Comparison of ENCODE assay signal across 15 cellular contexts in genomic region chr11:68763926-68764657, GRCh38. TPM values are rescaled to one million over a fixed set of nuclear protein-coding genes. Genes with fewer than 3 reads are reported as not detected.
A peak's percentile ranks its signal among the peaks of the same experiment; 100 is the strongest.
DNase-seq lines count a peak whose midpoint lies in the region; ATAC-seq and TF ChIP-seq lines count a peak whose summit lies in the region.
"Had no signal": no experiment of that assay in that cellular context is flagged by ENCODE, and none has a peak within 500 bp of the region (broad histone marks: within the 10 kb centered on the region; RNA-seq: fewer than 3 reads in every experiment).

No MANE protein-coding gene starts in this region.

- H3K4me1 ChIP-seq in right cardiac atrium (ENCODE audit: control insufficient read depth, insufficient read depth, low read length): no peaks in the 10 kb centered on the region
- no peaks in the 10 kb centered on the region for H3K4me1 ChIP-seq in upper lobe of right lung
- H3K4me1 ChIP-seq: testis had no signal

- H3K27ac ChIP-seq in right cardiac atrium (ENCODE audit: low read length) (no peak overlapping the region), upper lobe of right lung (no peak overlapping the region)
- H3K27ac ChIP-seq: dorsolateral prefrontal cortex, ovary, testis had no signal

- no peak overlapping the region for H3K4me3 Mint-ChIP-seq in T-helper 17 cell
- H3K4me3 Mint-ChIP-seq: activated T-helper 1 cell treated with anti-CD3 and anti-CD28 coated beads, Interleukin-12 subunit alpha, Interleukin-12 subunit beta, Interleukin-2, Interleukin-4 antibody, amounts not matched to agents 30 ng/mL and 10 ng/mL and 1 ng/mL, durations not matched to agents 14 hours and 24 hours and 36 hours had no signal

- no peaks in the 10 kb centered on the region for H3K27me3 Mint-ChIP-seq in T-helper 17 cell

- DNase-seq in Right ventricle myocardium superior (no peak), cardiac septum (ENCODE audit: low spot score) (no peak), T-helper 17 cell (no peak), right cardiac atrium (no peak), upper lobe of right lung (no peak)
- DNase-seq: activated CD4-positive, alpha-beta T cell treated with anti-CD3 and anti-CD28 coated beads, Interleukin-2, amount 50 U/mL, for 1 hour; anterior cingulate cortex; dorsolateral prefrontal cortex; NCI-H1417 treated with DMSO at 0.1 percent for 48 hours; ovary; testis had no signal

- no peaks in the 10 kb centered on the region for H3K9me3 ChIP-seq in T-helper 17 cell (ENCODE audit: control insufficient read depth, low read length, poor library complexity, severe bottlenecking)
- no peaks in the 10 kb centered on the region for H3K9me3 ChIP-seq in right cardiac atrium (ENCODE audit: control insufficient read depth, low read length)
- H3K9me3 ChIP-seq in upper lobe of right lung: no peaks in the 10 kb centered on the region
- H3K9me3 ChIP-seq: ovary, testis had no signal

- H3K27me3 ChIP-seq in right cardiac atrium (ENCODE audit: control insufficient read depth, insufficient read depth) (no peaks in the 10 kb centered on the region), upper lobe of right lung (no peaks in the 10 kb centered on the region)
- H3K27me3 ChIP-seq: dorsolateral prefrontal cortex, ovary, testis had no signal

- WGBS in right cardiac atrium: 83% methylated on average over 14 of the region's 14 CpGs

- intact Hi-C loops in Right ventricle myocardium superior (cut with DNase I) (no loop called here), cardiac septum (cut with DNase I) (no loop called here), right cardiac atrium (cut with DNase I) (no loop called here), upper lobe of right lung (cut with DNase I) (no loop called here)

- ATAC-seq in Right ventricle myocardium superior (ENCODE audit: poor library complexity) (peak; percentile 31), T-helper 17 cell (no peak), right cardiac atrium (peak; percentile 31 to 60), upper lobe of right lung (peak; percentile 37), GM19452 (IDR thresholded peaks at IDR 0.05; ENCODE audit: unreplicated experiment) (no peak), GM21390 (IDR thresholded peaks at IDR 0.05; ENCODE audit: unreplicated experiment) (no peak), HG03175 (IDR thresholded peaks at IDR 0.05; ENCODE audit: unreplicated experiment) (no peak)

- peak overlapping the region; percentile 24 for H3K27ac Mint-ChIP-seq in T-helper 17 cell
- H3K27ac Mint-ChIP-seq: activated T-helper 1 cell treated with anti-CD3 and anti-CD28 coated beads, Interleukin-12 subunit alpha, Interleukin-12 subunit beta, Interleukin-2, Interleukin-4 antibody, amounts not matched to agents 30 ng/mL and 10 ng/mL and 1 ng/mL, durations not matched to agents 14 hours and 24 hours and 36 hours had no signal

- H3K36me3 ChIP-seq in upper lobe of right lung: peaks cover 96% of the 10 kb centered on the region
- H3K36me3 ChIP-seq: ovary had no signal

- no peak for TF ChIP-seq CTCF in upper lobe of right lung (IDR thresholded peaks at IDR 0.05)

- peaks cover 9% of the 10 kb centered on the region for H3K4me1 Mint-ChIP-seq in T-helper 17 cell

- H3K4me3 ChIP-seq in right cardiac atrium (ENCODE audit: low read length): no peak overlapping the region
- H3K4me3 ChIP-seq in upper lobe of right lung: no peak overlapping the region
- H3K4me3 ChIP-seq: dorsolateral prefrontal cortex, ovary, testis had no signal

- peaks cover 11% of the 10 kb centered on the region for H3K36me3 Mint-ChIP-seq in T-helper 17 cell (ENCODE audit: low read depth)

RNA-seq across cellular contexts. Expression of gene TESMIN, which starts 12.8 kb away (rescaled TPM):
- total RNA-seq in Right ventricle myocardium superior (0.46 TPM), cardiac septum (0.46 TPM), T-helper 17 cell (1 to 10 TPM; 5.0 to 5.5 TPM), right cardiac atrium (1 to 10 TPM in 1 of 4 donors, under 1 TPM in 3; 0.44 to 1.0 (median 0.90) TPM), upper lobe of right lung (0.81 TPM)
- polyA plus RNA-seq in right cardiac atrium: 0.38 TPM

Comparison
In these comparisons a context has a peak if more than half of its experiments do, and no peak if none do; other contexts are left out.
1. ATAC-seq: peak in Right ventricle myocardium superior (single experiment), right cardiac atrium (2 of 2) and upper lobe of right lung (single experiment); none in T-helper 17 cell (single experiment), GM19452 (single experiment), GM21390 (single experiment) and HG03175 (single experiment).